Comparison of ENCODE assay signal across 8 cellular contexts in the genomic region with DNA sequence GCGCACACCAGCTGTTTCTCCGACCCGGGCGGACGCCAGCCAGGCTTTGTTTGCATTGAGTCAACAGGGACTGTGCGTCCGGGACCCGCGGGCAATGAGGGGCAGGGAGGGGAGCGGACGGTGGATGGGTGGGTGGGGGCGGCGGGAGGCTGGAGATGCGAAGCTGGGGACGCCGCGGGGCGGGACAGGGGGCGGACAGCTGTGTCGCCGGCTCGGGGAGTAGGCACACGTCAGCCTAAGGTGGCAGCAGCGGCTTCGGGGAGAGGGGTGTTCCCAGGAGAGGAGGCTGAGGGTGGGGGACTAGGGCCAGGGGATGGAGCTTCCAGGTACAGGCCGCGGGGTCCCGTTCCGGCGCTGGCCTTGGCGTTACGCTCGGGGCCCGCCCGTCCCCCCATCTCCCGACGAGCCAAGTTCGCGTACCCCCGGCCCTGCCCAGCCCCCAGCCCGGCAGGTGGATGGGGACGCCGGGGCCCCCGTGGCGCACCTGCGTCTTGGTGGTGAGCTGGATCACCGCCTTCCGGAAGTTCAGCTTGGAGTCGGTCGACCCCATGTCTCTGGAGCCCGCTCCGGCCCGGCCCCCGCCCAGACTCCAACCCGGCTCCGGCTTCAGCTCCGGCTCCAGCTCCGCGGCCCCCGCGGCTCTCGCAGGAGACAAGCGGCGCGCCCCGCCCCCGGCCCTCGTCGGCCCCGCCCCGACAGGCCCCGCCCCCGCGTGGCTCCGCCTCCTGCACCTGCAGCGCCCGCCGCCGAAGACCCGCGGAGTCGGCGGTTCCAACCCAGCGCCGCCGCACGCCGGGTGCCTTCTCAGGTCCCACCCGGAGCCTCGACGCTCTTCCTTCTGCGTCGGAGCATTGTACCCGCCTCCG. TPM values are rescaled to one million over a fixed set of nuclear protein-coding genes. Genes with fewer than 3 reads are reported as not detected.
DNase-seq lines count a peak whose midpoint lies in the region; ATAC-seq and TF ChIP-seq lines count a peak whose summit lies in the region.

A gene with protein sequence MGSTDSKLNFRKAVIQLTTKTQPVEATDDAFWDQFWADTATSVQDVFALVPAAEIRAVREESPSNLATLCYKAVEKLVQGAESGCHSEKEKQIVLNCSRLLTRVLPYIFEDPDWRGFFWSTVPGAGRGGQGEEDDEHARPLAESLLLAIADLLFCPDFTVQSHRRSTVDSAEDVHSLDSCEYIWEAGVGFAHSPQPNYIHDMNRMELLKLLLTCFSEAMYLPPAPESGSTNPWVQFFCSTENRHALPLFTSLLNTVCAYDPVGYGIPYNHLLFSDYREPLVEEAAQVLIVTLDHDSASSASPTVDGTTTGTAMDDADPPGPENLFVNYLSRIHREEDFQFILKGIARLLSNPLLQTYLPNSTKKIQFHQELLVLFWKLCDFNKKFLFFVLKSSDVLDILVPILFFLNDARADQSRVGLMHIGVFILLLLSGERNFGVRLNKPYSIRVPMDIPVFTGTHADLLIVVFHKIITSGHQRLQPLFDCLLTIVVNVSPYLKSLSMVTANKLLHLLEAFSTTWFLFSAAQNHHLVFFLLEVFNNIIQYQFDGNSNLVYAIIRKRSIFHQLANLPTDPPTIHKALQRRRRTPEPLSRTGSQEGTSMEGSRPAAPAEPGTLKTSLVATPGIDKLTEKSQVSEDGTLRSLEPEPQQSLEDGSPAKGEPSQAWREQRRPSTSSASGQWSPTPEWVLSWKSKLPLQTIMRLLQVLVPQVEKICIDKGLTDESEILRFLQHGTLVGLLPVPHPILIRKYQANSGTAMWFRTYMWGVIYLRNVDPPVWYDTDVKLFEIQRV (minus strand): TSS at position 653 of the 866 bp plus-strand sequence. CDS start 103 bp downstream, at position 550.

- no peak for TF ChIP-seq CTCF in GM06990 (IDR thresholded peaks at IDR 0.05; ENCODE audit: insufficient read depth, low read length, poor library complexity, severe bottlenecking)

- no peak for ATAC-seq in HG02571 (IDR thresholded peaks at IDR 0.05; ENCODE audit: unreplicated experiment)

- DNase-seq in GM06990 (ENCODE audit: extremely low read depth, insufficient read length) (peak; percentile 61), NCI-H2171 treated with DMSO at 0.1 percent for 48 hours (lab: John Stamatoyannopoulos, UW) (peak; percentile 64), mesenteric fat pad (ENCODE audit: low spot score) (no peak), AG08395 (ENCODE audit: low spot score) (no peak)
- peak; percentile 91 for DNase-seq in activated CD8-positive, alpha-beta memory T cell treated with anti-CD3 and anti-CD28 coated beads for 24 hours
- peak; percentile 77 for DNase-seq in effector CD8-positive, alpha-beta T cell (lab: John Stamatoyannopoulos, UW)
- peak; percentile 70 for DNase-seq in stimulated activated CD8-positive, alpha-beta memory T cell treated with anti-CD3 and anti-CD28 coated beads, Interleukin-12 subunit alpha, Interleukin-12 subunit beta, amount 100 ng/mL, for 1 hour (ENCODE audit: low read depth)

- H3K36me3 ChIP-seq in GM06990 (ENCODE audit: control insufficient read depth, insufficient read depth, low read length): no peaks in the 10 kb centered on the region

- peaks cover 4% of the 10 kb centered on the region for H3K27me3 ChIP-seq in GM06990 (replicated peaks; ENCODE audit: control insufficient read depth, insufficient read depth, low read length)

- peak within 1 kb of the TSS; percentile 63 for H3K4me3 ChIP-seq in GM06990 (replicated peaks; ENCODE audit: low read depth, low read length)

RNA-seq across cellular contexts. Expression of the gene that starts here (rescaled TPM):
- 14.4 TPM for total RNA-seq in mesenteric fat pad

Comparison
In these comparisons a context has a peak if more than half of its experiments do, and no peak if none do; other contexts are left out.
1. DNase-seq: peak in GM06990 (single experiment), NCI-H2171 treated with DMSO at 0.1 percent for 48 hours (single experiment), activated CD8-positive, alpha-beta memory T cell treated with anti-CD3 and anti-CD28 coated beads for 24 hours (single experiment), effector CD8-positive, alpha-beta T cell (single experiment) and stimulated activated CD8-positive, alpha-beta memory T cell treated with anti-CD3 and anti-CD28 coated beads, Interleukin-12 subunit alpha, Interleukin-12 subunit beta, amount 100 ng/mL, for 1 hour (single experiment); none in mesenteric fat pad (single experiment) and AG08395 (single experiment).